Comparison of ENCODE assay signal across 8 cellular contexts in the genomic region with DNA sequence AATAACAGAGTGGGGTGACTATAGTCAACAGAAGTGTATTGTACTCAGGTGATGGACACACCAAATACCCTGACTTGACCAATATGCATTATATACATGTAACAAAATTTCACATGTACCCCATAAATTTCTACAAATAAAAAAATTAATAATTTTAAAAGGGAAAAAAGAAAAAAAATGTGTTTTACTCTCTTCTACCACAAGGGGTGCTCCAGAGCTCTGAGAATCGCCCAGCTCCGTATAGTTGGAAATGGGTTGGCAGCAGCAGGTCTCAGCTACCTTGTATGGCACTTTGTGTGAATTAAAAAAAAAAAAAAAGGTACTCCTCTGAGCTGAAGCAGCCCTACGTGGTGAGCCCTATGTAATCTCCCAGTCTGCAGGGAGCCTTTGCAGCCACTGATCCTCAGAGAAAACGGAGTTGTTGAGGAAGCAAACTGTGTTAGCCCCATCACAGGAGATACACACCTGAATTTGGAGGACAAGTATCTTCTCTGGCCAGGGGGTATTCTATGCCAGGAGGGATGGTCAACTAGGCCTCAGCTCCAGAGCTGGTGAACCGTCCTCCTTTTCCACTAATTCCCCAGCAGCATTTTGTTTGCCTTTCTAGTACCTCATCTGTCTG. TPM values are rescaled to one million over a fixed set of nuclear protein-coding genes. Genes with fewer than 3 reads are reported as not detected.
A peak's percentile ranks its signal among the peaks of the same experiment; 100 is the strongest.
DNase-seq lines count a peak whose midpoint lies in the region; ATAC-seq, FAIRE-seq and TF ChIP-seq lines count a peak whose summit lies in the region.

No MANE protein-coding gene starts in this region.

- CTCF ChIA-PET in GM12878 (lab: Yijun Ruan, JAX): interaction anchor here (0.6 to 1.9 kb wide), 20 partner anchors 9 to 545 kb away, joined by 3 to 10 read pairs (median 4); no protein-coding TSS in a partner anchor

- no peak for FAIRE-seq in GM12878 (lab: Jason Lieb, UNC)

- ATAC-seq in DND-41 (ENCODE audit: insufficient read depth, low read depth): peak; percentile 74
- peak; percentile 75 for ATAC-seq in GM12878

- H3K4me3 ChIP-seq in DND-41 (ENCODE audit: low read depth in 1 of 2, low read length in 2 of 2) (no peak overlapping the region), HFF-Myc (replicated peaks; ENCODE audit: low read depth, low read length) (no peak overlapping the region), GM12878 (no peak overlapping the region), mesendoderm (ENCODE audit: low read length) (no peak overlapping the region)

- H3K9me3 ChIP-seq in DND-41 (ENCODE audit: insufficient read depth, low read length, severe bottlenecking) (no peaks in the 10 kb centered on the region), GM12878 (replicated peaks; ENCODE audit: control insufficient read depth, insufficient read depth, low read length) (no peaks in the 10 kb centered on the region)

- H3K27ac ChIP-seq in DND-41 (ENCODE audit: low read length): no peak overlapping the region
- no peak overlapping the region for H3K27ac ChIP-seq in GM12878 (ENCODE audit: control insufficient read depth, insufficient read depth)
- no peak overlapping the region for H3K27ac ChIP-seq in mesendoderm (ENCODE audit: low read depth, low read length)

- no peak overlapping the region for H4K8ac ChIP-seq in mesendoderm (ENCODE audit: low read depth, low read length)

- TF ChIP-seq CTCF in DND-41 (IDR thresholded peaks at IDR 0.05; ENCODE audit: borderline replicate concordance, extremely low read depth, low read length, poor library complexity, severe bottlenecking) (peak; percentile 46), HFF-Myc (IDR thresholded peaks at IDR 0.05; ENCODE audit: low read depth, low read length, missing control alignments) (peak; percentile 42), GM12878 (IDR thresholded peaks at IDR 0.05 in 2 of 3, conservative IDR thresholded peaks at IDR 0.05 in 1 of 3; ENCODE audit: control insufficient read depth in 2 of 3, extremely low read depth in 1 of 3, insufficient read depth in 1 of 3, low read depth in 3 of 3, low read length in 3 of 3) (peak; percentile 38 to 55 (median 51))

- H3K9ac ChIP-seq in DND-41 (ENCODE audit: low read depth, low read length) (no peak overlapping the region), GM12878 (ENCODE audit: control insufficient read depth, insufficient read depth, low read length) (no peak overlapping the region), mesendoderm (ENCODE audit: low read length) (no peak overlapping the region)

- H3K4ac ChIP-seq in mesendoderm (ENCODE audit: low read depth, low read length): no peak overlapping the region

- H2BK15ac ChIP-seq in mesendoderm (replicated peaks; ENCODE audit: low read depth): no peak overlapping the region

- H3K36me3 ChIP-seq in DND-41 (ENCODE audit: insufficient read depth, low read length) (no peaks in the 10 kb centered on the region), GM12878 (ENCODE audit: control insufficient read depth in 2 of 2, insufficient read depth in 2 of 2, low read length in 1 of 2) (no peaks in the 10 kb centered on the region), mesendoderm (ENCODE audit: control insufficient read depth, insufficient read depth, low read length) (no peaks in the 10 kb centered on the region)

- H2AFZ ChIP-seq in DND-41 (ENCODE audit: low read depth, low read length): no peak overlapping the region
- H2AFZ ChIP-seq in GM12878 (ENCODE audit: control insufficient read depth, low read depth, low read length): no peak overlapping the region

- in situ Hi-C loops in GM12878 (cut with MboI): no loop called here

- peak; percentile 7 for DNase-seq in DND-41
- no peak for DNase-seq in HFF-Myc (ENCODE audit: extremely low read depth, low read depth)
- no peak for DNase-seq in GM12878 (ENCODE audit: low read depth, low spot score)
- DNase-seq in mesendoderm: peak; percentile 21
- no peak for DNase-seq in H4 (ENCODE audit: low spot score)
- no peak for DNase-seq in SIG-M5 treated with dmso at 0.1 percent for 504 hours (lab: John Stamatoyannopoulos, UW; ENCODE audit: unreplicated experiment)
- DNase-seq in middle frontal gyrus (ENCODE audit: extremely low spot score, low spot score): no peak
- no peak for DNase-seq in amygdala (lab: John Stamatoyannopoulos, UW)

- H2AK5ac ChIP-seq in mesendoderm (ENCODE audit: low read length): no peak overlapping the region

- no peak for TF ChIP-seq POLR2A in GM12878 (IDR thresholded peaks at IDR 0.05; ENCODE audit: low read depth, low read length)

- peak; percentile 35; the same call in 1 of the 2 replicates for TF ChIP-seq RAD21 in GM12878 (IDR thresholded peaks at IDR 0.05; ENCODE audit: insufficient read depth, low read depth, low read length)

- H3K79me1 ChIP-seq in mesendoderm (ENCODE audit: low read length): no peaks in the 10 kb centered on the region

- H4K20me1 ChIP-seq in DND-41 (ENCODE audit: insufficient read depth, low read length) (no peaks in the 10 kb centered on the region), GM12878 (ENCODE audit: control insufficient read depth, insufficient read depth) (no peaks in the 10 kb centered on the region)

- SMC1A ChIA-PET in GM12878 (lab: Charles Lee; ENCODE audit: uncharacterized antibody, unreplicated experiment): interaction anchor here (1.0 kb wide), 1 partner anchor 19 kb away, joined by 4 read pairs; no protein-coding TSS in a partner anchor

- H3K23ac ChIP-seq in mesendoderm (ENCODE audit: low read length): no peak overlapping the region

- H3K56ac ChIP-seq in mesendoderm (ENCODE audit: low read length): no peak overlapping the region

- RAD21 ChIA-PET in GM12878 (lab: Charles Lee; ENCODE audit: unreplicated experiment): interaction anchor here (0.6 to 1.0 kb wide), 3 partner anchors 9 to 268 kb away, joined by 3 read pairs; no protein-coding TSS in a partner anchor

- H2BK5ac ChIP-seq in mesendoderm (ENCODE audit: low read length): no peak overlapping the region

- intact Hi-C loops in GM12878 (cut with micrococcal nuclease; ENCODE audit: unreplicated experiment): no loop called here

- H4K5ac ChIP-seq in mesendoderm (ENCODE audit: low read length): no peak overlapping the region

- H2BK120ac ChIP-seq in mesendoderm (ENCODE audit: low read depth, low read length): no peak overlapping the region

- H3K18ac ChIP-seq in mesendoderm (ENCODE audit: low read length): no peak overlapping the region

- H3K4me2 ChIP-seq in DND-41 (ENCODE audit: insufficient read depth, low read length) (no peak overlapping the region), GM12878 (ENCODE audit: control insufficient read depth, insufficient read depth) (no peak overlapping the region), mesendoderm (ENCODE audit: low read length) (no peak overlapping the region)

- POLR2A ChIA-PET in GM12878 (lab: Charles Lee): interaction anchor here (0.6 kb wide), 1 partner anchor 78 kb away, joined by 3 read pairs; no protein-coding TSS in a partner anchor

- H3K79me2 ChIP-seq in DND-41 (ENCODE audit: insufficient read depth, low read length): no peaks in the 10 kb centered on the region
- H3K79me2 ChIP-seq in GM12878 (ENCODE audit: control insufficient read depth, insufficient read depth, low read length): no peaks in the 10 kb centered on the region
- H3K79me2 ChIP-seq in mesendoderm (ENCODE audit: control insufficient read depth, insufficient read depth, low read length): no peaks in the 10 kb centered on the region

- H3K4me1 ChIP-seq in DND-41 (ENCODE audit: insufficient read depth, low read length) (no peaks in the 10 kb centered on the region), GM12878 (ENCODE audit: control insufficient read depth, insufficient read depth, low read length) (no peaks in the 10 kb centered on the region), mesendoderm (ENCODE audit: control insufficient read depth, low read depth, low read length) (no peaks in the 10 kb centered on the region)

- no peak for TF ChIP-seq EP300 in GM12878 (IDR thresholded peaks at IDR 0.05; ENCODE audit: borderline replicate concordance in 1 of 2, control insufficient read depth in 1 of 2, low read depth in 2 of 2, low read length in 2 of 2)

- 14% methylated on average over 5 of the region's 5 CpGs for WGBS in GM12878 (ENCODE audit: insufficient coverage, insufficient replicate concordance, low lambda C conversion rate, missing lambda C conversion rate)
- no CpG with 5 or more reads among the region's 5 CpGs for WGBS in mesendoderm (ENCODE audit: extremely low coverage, insufficient coverage, low lambda C conversion rate)

- BruUV-seq in GM12878 (replicated peaks; lab: Mats Ljungman, UMichigan): no TSS peak

- H3K27me3 ChIP-seq in DND-41 (ENCODE audit: insufficient read depth, low read length, poor library complexity) (no peaks in the 10 kb centered on the region), GM12878 (replicated peaks in 1 of 2; ENCODE audit: control insufficient read depth in 2 of 2, insufficient read depth in 2 of 2, low read length in 1 of 2) (no peaks in the 10 kb centered on the region; a peak in 1 of 4 replicates), mesendoderm (ENCODE audit: insufficient read depth, low read length, poor library complexity) (no peaks in the 10 kb centered on the region)

RNA-seq across cellular contexts. Expression of a gene that starts 17.2 kb away (rescaled TPM):
- total RNA-seq in GM12878 (2013; cell fraction: nucleolus; rRNA removed): 91.2 and 92.3 TPM in 2 replicates
- total RNA-seq in GM12878 (2014; rRNA removed) (25.3 and 29.5 TPM in 2 replicates), GM12878 (2014; rRNA removed; fragmentation: Illumina TruSeq; extraction: Trizol) (34.7 and 36.8 TPM in 2 replicates), GM12878 (2021) (24.9 and 25.4 TPM in 2 replicates)
- 11.1 TPM for polyA plus RNA-seq in GM12878 (2011; ENCODE audit: low read depth)
- polyA plus RNA-seq in GM12878 (2011; rRNA removed) (10.3 and 12.0 TPM in 2 replicates), GM12878 (2014; fragmentation: Illumina TruSeq; extraction: Trizol) (26.3 and 29.7 TPM in 2 replicates), GM12878 (2014; fragmentation: Nextera tagmentation; extraction: Ambion mirVana) (1 to 10 TPM; 6.5 to 7.0 TPM), GM12878 (2014; rRNA removed) (12.6 and 15.2 TPM in 2 replicates), GM12878 (2016; fragmentation: Nextera tagmentation; extraction: Ambion mirVana) (10 to 100 TPM; 24.2 to 26.5 TPM)
- 11.5 and 12.0 TPM in 2 replicates for polyA plus RNA-seq in GM12878 (2011; cell fraction: cytosol; rRNA removed)
- 13.2 and 16.0 TPM in 2 replicates for polyA plus RNA-seq in GM12878 (2011; cell fraction: nucleus; rRNA removed)
- polyA plus RNA-seq in GM12878 (2012): 9.8 and 10.9 TPM in 2 replicates
- 43.7 and 44.3 TPM in 2 replicates for polyA minus RNA-seq in GM12878 (2011; rRNA and poly(A)+ RNA removed)
- polyA minus RNA-seq in GM12878 (2011; cell fraction: cytosol; rRNA and poly(A)+ RNA removed): 12.5 and 14.2 TPM in 2 replicates
- 26.1 and 37.2 TPM in 2 replicates for polyA minus RNA-seq in GM12878 (2011; cell fraction: nucleus; rRNA and poly(A)+ RNA removed)
- polyA plus RNA-seq in mesendoderm (2013, experiment 1 of 2): 15.3 TPM
- polyA plus RNA-seq in mesendoderm (2013, experiment 2 of 2): 15.7 TPM
- total RNA-seq in H4 (2014; rRNA removed; shearing (Covaris generic)): 19.7 and 19.8 TPM in 2 replicates

RNA-seq across cellular contexts. Expression of a gene that starts 29.4 kb away (rescaled TPM):
- total RNA-seq in GM12878 (2013; cell fraction: nucleolus; rRNA removed): not detected in 2 replicates
- total RNA-seq in GM12878 (2014; rRNA removed) (not detected in 2 replicates), GM12878 (2014; rRNA removed; fragmentation: Illumina TruSeq; extraction: Trizol) (not detected in 2 replicates), GM12878 (2021) (0.08 and 0.10 TPM in 2 replicates)
- 0.04 TPM for polyA plus RNA-seq in GM12878 (2011; ENCODE audit: low read depth)
- polyA plus RNA-seq in GM12878 (2011; rRNA removed) (not detected in 2 replicates), GM12878 (2014; fragmentation: Illumina TruSeq; extraction: Trizol) (not detected in 2 replicates), GM12878 (2014; fragmentation: Nextera tagmentation; extraction: Ambion mirVana) (not detected), GM12878 (2014; rRNA removed) (not detected in 2 replicates), GM12878 (2016; fragmentation: Nextera tagmentation; extraction: Ambion mirVana) (not detected)
- 0.01 and 0.02 TPM in 2 replicates for polyA plus RNA-seq in GM12878 (2011; cell fraction: cytosol; rRNA removed)
- 0.06 TPM in 1 of 2 replicates, not detected in the other for polyA plus RNA-seq in GM12878 (2011; cell fraction: nucleus; rRNA removed)
- polyA plus RNA-seq in GM12878 (2012): 0.11 and 0.22 TPM in 2 replicates
- polyA minus RNA-seq in GM12878 (2011; rRNA and poly(A)+ RNA removed): not detected in 2 replicates
- not detected in 2 replicates for polyA minus RNA-seq in GM12878 (2011; cell fraction: cytosol; rRNA and poly(A)+ RNA removed)
- not detected in 2 replicates for polyA minus RNA-seq in GM12878 (2011; cell fraction: nucleus; rRNA and poly(A)+ RNA removed)
- 21.3 TPM for polyA plus RNA-seq in mesendoderm (2013, experiment 1 of 2)
- polyA plus RNA-seq in mesendoderm (2013, experiment 2 of 2): 22.1 TPM
- total RNA-seq in H4 (2014; rRNA removed; shearing (Covaris generic)): 0.10 and 0.46 TPM in 2 replicates

Comparison
In these comparisons a context has a peak if more than half of its experiments do, and no peak if none do; other contexts are left out.
1. DNase-seq: peak in DND-41 (single experiment) and mesendoderm (single experiment); none in HFF-Myc (single experiment), GM12878 (single experiment), H4 (single experiment), SIG-M5 treated with dmso at 0.1 percent for 504 hours (single experiment), middle frontal gyrus (single experiment) and amygdala (0 of 56).
2. Peak in every context shown above with its lines, with median percentiles within 50 percentile points of each other: CTCF ChIP-seq.